Comparison of ENCODE assay signal across 10 cellular contexts in the genomic region with DNA sequence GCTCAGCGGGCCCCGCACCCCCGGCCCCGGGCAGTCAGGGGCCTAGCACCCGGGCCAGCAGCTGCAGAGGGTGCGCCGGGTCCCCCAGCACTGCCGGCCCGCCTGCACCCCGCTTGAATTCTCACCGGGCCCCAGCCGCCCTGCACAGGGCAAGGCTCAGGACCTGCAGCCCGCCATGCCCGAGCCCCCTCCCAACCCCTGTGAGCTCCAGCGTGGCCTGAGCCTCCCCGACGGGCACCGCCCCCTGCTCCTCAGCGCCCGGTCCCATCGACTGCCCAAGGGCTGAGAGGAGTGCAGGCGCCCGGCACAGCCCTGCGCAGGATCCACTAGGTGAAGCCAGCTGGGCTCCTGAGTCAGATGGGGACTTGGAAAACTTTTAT. TPM values are rescaled to one million over a fixed set of nuclear protein-coding genes. Genes with fewer than 3 reads are reported as not detected.
DNase-seq lines count a peak whose midpoint lies in the region; ATAC-seq and TF ChIP-seq lines count a peak whose summit lies in the region.
"Had no signal": no experiment of that assay in that cellular context is flagged by ENCODE, and none has a peak within 500 bp of the region (broad histone marks: within the 10 kb centered on the region; RNA-seq: fewer than 3 reads in every experiment).

No MANE protein-coding gene starts in this region.

- no peak for DNase-seq in Calu3
- no peak for DNase-seq in activated T-helper 1 cell treated with anti-CD3 and anti-CD28 coated beads, Interleukin-12 subunit alpha, Interleukin-12 subunit beta, Interleukin-2, Interleukin-4 antibody, amounts not matched to agents 30 ng/mL and 10 ng/mL and 1 ng/mL, durations not matched to agents 14 hours and 24 hours and 36 hours (ENCODE audit: low spot score)
- no peak for DNase-seq in naive B cell
- DNase-seq in omental fat pad (ENCODE audit: low spot score): no peak
- DNase-seq in GOT3 (lab: John Stamatoyannopoulos, UW): no peak
- DNase-seq in left cardiac atrium: no peak
- DNase-seq: effector memory CD4-positive, alpha-beta T cell; MM.1S had no signal

- H3K4me3 Mint-ChIP-seq in Calu3 (ENCODE audit: low read depth, unreplicated experiment) (peak overlapping the region; percentile 97), naive B cell (peak overlapping the region in 7 of 8 donors; percentile 15 to 76 (median 54))
- H3K4me3 Mint-ChIP-seq in activated T-helper 1 cell treated with anti-CD3 and anti-CD28 coated beads, Interleukin-12 subunit alpha, Interleukin-12 subunit beta, Interleukin-2, Interleukin-4 antibody, amounts not matched to agents 30 ng/mL and 10 ng/mL and 1 ng/mL, durations not matched to agents 14 hours and 24 hours and 36 hours: peak overlapping the region; percentile 70

- H3K36me3 Mint-ChIP-seq in Calu3 (ENCODE audit: insufficient read depth, unreplicated experiment) (peaks cover 82% of the 10 kb centered on the region), naive B cell (no peaks in the 10 kb centered on the region)
- peaks cover 19% of the 10 kb centered on the region for H3K36me3 Mint-ChIP-seq in activated T-helper 1 cell treated with anti-CD3 and anti-CD28 coated beads, Interleukin-12 subunit alpha, Interleukin-12 subunit beta, Interleukin-2, Interleukin-4 antibody, amounts not matched to agents 30 ng/mL and 10 ng/mL and 1 ng/mL, durations not matched to agents 14 hours and 24 hours and 36 hours (ENCODE audit: low read depth)

- intact Hi-C loops in Calu3 (cut with micrococcal nuclease; ENCODE audit: unreplicated experiment): no loop called here
- intact Hi-C loops in activated T-helper 1 cell treated with anti-CD3 and anti-CD28 coated beads, Interleukin-12 subunit alpha, Interleukin-12 subunit beta, Interleukin-2, Interleukin-4 antibody, amounts not matched to agents 30 ng/mL and 10 ng/mL and 1 ng/mL, durations not matched to agents 14 hours and 24 hours and 36 hours (cut with micrococcal nuclease): loop anchor here (10.0 kb wide), 1 partner anchor 552 kb away; the partner anchor contains the start of gene PSMC3IP
- intact Hi-C loops in left cardiac atrium (cut with DNase I): no loop called here

- TF ChIP-seq CTCF in C4-2B (conservative IDR thresholded peaks at IDR 0.05) (no peak), Calu3 (IDR thresholded peaks at IDR 0.05; ENCODE audit: unreplicated experiment) (no peak), omental fat pad (IDR thresholded peaks at IDR 0.05) (no peak)

- H3K27me3 Mint-ChIP-seq in Calu3 (ENCODE audit: unreplicated experiment) (no peaks in the 10 kb centered on the region), naive B cell (no peaks in the 10 kb centered on the region)
- H3K27me3 Mint-ChIP-seq in activated T-helper 1 cell treated with anti-CD3 and anti-CD28 coated beads, Interleukin-12 subunit alpha, Interleukin-12 subunit beta, Interleukin-2, Interleukin-4 antibody, amounts not matched to agents 30 ng/mL and 10 ng/mL and 1 ng/mL, durations not matched to agents 14 hours and 24 hours and 36 hours (ENCODE audit: insufficient read depth): no peaks in the 10 kb centered on the region

- H3K27ac Mint-ChIP-seq in Calu3 (ENCODE audit: unreplicated experiment) (peak overlapping the region; percentile 87), naive B cell (peak overlapping the region in 3 of 6 donors; percentile 31 to 42 (median 38))
- peak overlapping the region; percentile 73 for H3K27ac Mint-ChIP-seq in activated T-helper 1 cell treated with anti-CD3 and anti-CD28 coated beads, Interleukin-12 subunit alpha, Interleukin-12 subunit beta, Interleukin-2, Interleukin-4 antibody, amounts not matched to agents 30 ng/mL and 10 ng/mL and 1 ng/mL, durations not matched to agents 14 hours and 24 hours and 36 hours

- BruUV-seq in Calu3 (replicated peaks; lab: Mats Ljungman, UMichigan): no TSS peak

- H3K9me3 Mint-ChIP-seq in Calu3 (ENCODE audit: low read depth, unreplicated experiment) (no peaks in the 10 kb centered on the region), naive B cell (no peaks in the 10 kb centered on the region)
- H3K9me3 Mint-ChIP-seq in activated T-helper 1 cell treated with anti-CD3 and anti-CD28 coated beads, Interleukin-12 subunit alpha, Interleukin-12 subunit beta, Interleukin-2, Interleukin-4 antibody, amounts not matched to agents 30 ng/mL and 10 ng/mL and 1 ng/mL, durations not matched to agents 14 hours and 24 hours and 36 hours: no peaks in the 10 kb centered on the region

- H3K4me1 Mint-ChIP-seq in Calu3 (ENCODE audit: low read depth, unreplicated experiment) (peaks cover 59% of the 10 kb centered on the region), naive B cell (peaks cover 23 to 48% (median 30%) of the 10 kb centered on the region in 3 donors)
- H3K4me1 Mint-ChIP-seq in activated T-helper 1 cell treated with anti-CD3 and anti-CD28 coated beads, Interleukin-12 subunit alpha, Interleukin-12 subunit beta, Interleukin-2, Interleukin-4 antibody, amounts not matched to agents 30 ng/mL and 10 ng/mL and 1 ng/mL, durations not matched to agents 14 hours and 24 hours and 36 hours (ENCODE audit: low read depth): peaks cover 24% of the 10 kb centered on the region

- H3K27ac ChIP-seq in C4-2B: peak overlapping the region; percentile 78

- CTCF ChIA-PET in Calu3 (lab: Charles Lee): no interaction called here

- ATAC-seq in naive B cell (ENCODE audit: low read depth in 2 of 2) (no peak), HG02970 (IDR thresholded peaks at IDR 0.05; ENCODE audit: low FRiP score, unreplicated experiment) (no peak), omental fat pad (ENCODE audit: low FRiP score) (no peak), left cardiac atrium (no peak)

RNA-seq across cellular contexts. Expression of gene BRCA1, which starts 1.7 kb away (rescaled TPM):
- total RNA-seq in Calu3 (2022) (62.7 and 67.1 TPM in 2 replicates), omental fat pad (1 to 10 TPM; 2.4 to 8.8 (median 3.0) TPM), left cardiac atrium (1 to 10 TPM; 2.9 to 7.9 TPM)
- 76.1 and 79.8 TPM in 2 replicates for total RNA-seq in activated T-helper 1 cell treated with anti-CD3 and anti-CD28 coated beads, Interleukin-12 subunit alpha, Interleukin-12 subunit beta, Interleukin-2, Interleukin-4 antibody, amounts not matched to agents 30 ng/mL and 10 ng/mL and 1 ng/mL, durations not matched to agents 14 hours and 24 hours and 36 hours
- polyA plus RNA-seq in naive B cell (ENCODE audit: low read depth in 6 of 6): 1 to 10 TPM in 5 of 6 donors, under 1 TPM in 1; 0.14 to 4.7 (median 3.5) TPM

RNA-seq across cellular contexts. Expression of gene NBR1, which starts 44.1 kb away (rescaled TPM):
- total RNA-seq in Calu3 (2022) (89.0 and 101 TPM in 2 replicates), omental fat pad (10 to 100 TPM; 41.8 to 97.3 (median 75.3) TPM), left cardiac atrium (10 to 100 TPM; 71.9 to 87.2 TPM)
- 53.4 and 56.1 TPM in 2 replicates for total RNA-seq in activated T-helper 1 cell treated with anti-CD3 and anti-CD28 coated beads, Interleukin-12 subunit alpha, Interleukin-12 subunit beta, Interleukin-2, Interleukin-4 antibody, amounts not matched to agents 30 ng/mL and 10 ng/mL and 1 ng/mL, durations not matched to agents 14 hours and 24 hours and 36 hours
- polyA plus RNA-seq in naive B cell (ENCODE audit: low read depth in 6 of 6): 10 to 100 TPM; 42.9 to 55.5 (median 49.9) TPM
